In genomic region chr13:46315491-46316075, GRCh38 we compare ENCODE assay signal across 2 cellular contexts.
TF ChIP-seq lines count a peak whose summit lies in the region.

No MANE protein-coding gene starts in this region.

TF ChIP-seq in K562, 482 proteins besides CTCF, POLR2A, EP300 and RAD21 (continues in another document):
- TF ChIP-seq MTA3 (IDR thresholded peaks at IDR 0.05; ENCODE audit: borderline replicate concordance) (no peak), CREB1 (IDR thresholded peaks at IDR 0.05) (no peak), CREB1 (CRISPR knock-in tag; IDR thresholded peaks at IDR 0.05) (no peak), SMAD4 (CRISPR knock-in tag; conservative IDR thresholded peaks at IDR 0.05) (peak; percentile 58), L3MBTL2 (IDR thresholded peaks at IDR 0.05) (0 out of 2 replicates have a peak, but pooled peaks have one; percentile 15), JUN (IDR thresholded peaks at IDR 0.05; ENCODE audit: borderline replicate concordance, low read depth, low read length) (0 out of 2 replicates have a peak, but pooled peaks have one; percentile 14), JUN (CRISPR knock-in tag; IDR thresholded peaks at IDR 0.05; ENCODE audit: borderline replicate concordance) (no peak), CEBPG (CRISPR knock-in tag; IDR thresholded peaks at IDR 0.05) (peak; percentile 83), CEBPG (tag; conservative IDR thresholded peaks at IDR 0.05 in 1 of 2, IDR thresholded peaks at IDR 0.05 in 1 of 2) (peak; percentile 69 to 97), RCOR1 (IDR thresholded peaks at IDR 0.05; ENCODE audit: borderline replicate concordance in 1 of 2, low read depth in 2 of 2, low read length in 2 of 2) (peak in 1 of 2 experiments; percentile 46; a peak in 1 of 4 replicates), MEF2A (IDR thresholded peaks at IDR 0.05; ENCODE audit: control insufficient read depth, low read depth, low read length) (no peak), DEAF1 (CRISPR knock-in tag; IDR thresholded peaks at IDR 0.05) (no peak), HDAC8 (tag; IDR thresholded peaks at IDR 0.05) (0 out of 2 replicates have a peak, but pooled peaks have one; percentile 19), ELF1 (tag; IDR thresholded peaks at IDR 0.05) (no peak), CEBPB (tag; IDR thresholded peaks at IDR 0.05) (peak; percentile 33; the same call in 1 of the 2 replicates), ATF3 (IDR thresholded peaks at IDR 0.05) (peak; percentile 89), ATF3 (CRISPR knock-in tag; conservative IDR thresholded peaks at IDR 0.05) (no peak), EGR1 (conservative IDR thresholded peaks at IDR 0.05) (no peak), PRMT5 (CRISPR knock-in tag; IDR thresholded peaks at IDR 0.05) (no peak), ATF7 (IDR thresholded peaks at IDR 0.05) (peak; percentile 46; the same call in 1 of the 2 replicates), ATF2 (CRISPR knock-in tag; IDR thresholded peaks at IDR 0.05) (no peak), TSC22D4 (tag; IDR thresholded peaks at IDR 0.05) (no peak), RBM14 (IDR thresholded peaks at IDR 0.05; ENCODE audit: borderline replicate concordance, insufficient read depth, low read depth, low read length) (no peak), IRF2 (CRISPR knock-in tag; IDR thresholded peaks at IDR 0.05) (no peak), ZNF3 (CRISPR knock-in tag; IDR thresholded peaks at IDR 0.05) (no peak), ZEB2 (IDR thresholded peaks at IDR 0.05) (peak; percentile 27; the same call in 1 of the 2 replicates), CXXC5 (CRISPR knock-in tag; IDR thresholded peaks at IDR 0.05) (peak; percentile 54; the same call in 1 of the 2 replicates), TRIM24 (IDR thresholded peaks at IDR 0.05) (peak; percentile 69 to 89; a peak in 3 of 4 replicates), JUND (IDR thresholded peaks at IDR 0.05; ENCODE audit: borderline replicate concordance, low read depth, low read length) (peak; percentile 35; the same call in 1 of the 2 replicates), JUND (tag; IDR thresholded peaks at IDR 0.05; ENCODE audit: borderline replicate concordance, low read depth, low read length) (no peak)

TF ChIP-seq in SK-N-SH treated with all-trans-retinoic acid at 6 μM for 48 hours, 23 proteins besides CTCF, POLR2A, EP300 and RAD21:
- TF ChIP-seq ZNF565 (CRISPR knock-in tag; conservative IDR thresholded peaks at IDR 0.05; ENCODE audit: low read depth) (no peak), ARNTL (CRISPR knock-in tag; IDR thresholded peaks at IDR 0.05; ENCODE audit: borderline replicate concordance, low read depth) (no peak), CSRNP3 (CRISPR knock-in tag; IDR thresholded peaks at IDR 0.05) (no peak), ZNF8 (CRISPR knock-in tag; IDR thresholded peaks at IDR 0.05) (no peak), ISL1 (CRISPR knock-in tag; IDR thresholded peaks at IDR 0.05) (no peak)
TF ChIP-seq in SK-N-SH treated with all-trans-retinoic acid at 6 μM for 48 hours: peak in this region for 0.
